ENCODE assay signal across 27 cellular contexts in the genomic region with DNA sequence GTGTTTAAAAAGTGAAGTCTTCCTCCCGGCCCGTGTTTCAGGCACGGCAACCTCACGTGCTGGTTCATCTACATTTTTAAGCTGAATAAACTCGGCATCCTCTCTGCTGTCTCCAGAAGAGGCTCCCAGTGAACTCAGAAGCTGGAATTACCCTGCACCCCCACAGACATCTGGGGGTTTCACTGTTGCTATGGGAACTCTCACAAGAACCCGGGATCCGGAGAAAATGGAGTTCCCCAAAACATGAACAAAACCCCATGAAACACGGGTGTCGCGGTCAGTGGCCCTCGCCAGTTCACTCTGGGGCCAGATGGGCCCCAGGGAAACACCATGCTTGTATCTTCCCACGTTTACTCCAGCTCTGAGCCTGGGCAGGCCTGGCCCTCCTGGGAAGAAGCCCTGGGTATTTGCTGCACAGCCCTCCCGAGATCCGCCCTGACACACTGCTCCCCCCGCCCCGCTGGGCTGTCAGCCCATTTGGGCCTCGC.
"Had no signal": no experiment of that assay in that cellular context is flagged by ENCODE, and none has a peak within 500 bp of the region (broad histone marks: within the 10 kb centered on the region; RNA-seq: fewer than 3 reads in every experiment).

No MANE protein-coding gene starts in this region.

- H3K4me1 Mint-ChIP-seq: activated B cell treated with CpG ODN at 0.5 μM for 24 hours; activated CD4-positive, alpha-beta T cell treated with anti-CD3 and anti-CD28 coated beads for 36 hours; activated T-helper 17 cell treated with anti-CD3 and anti-CD28 coated beads, Interleukin-2, amount 50 U/mL, for 72 hours; stimulated activated effector memory CD8-positive, alpha-beta T cell treated with anti-CD3 and anti-CD28 coated beads, Interleukin-12 subunit alpha, Interleukin-12 subunit beta, amount 100 ng/mL, for 72 hours; stimulated activated naive CD8-positive, alpha-beta T cell treated with anti-CD3 and anti-CD28 coated beads, Interleukin-15, amount 100 ng/mL, for 72 hours had no signal

- H3K27ac Mint-ChIP-seq: activated B cell treated with CpG ODN at 0.5 μM for 24 hours; activated CD4-positive, alpha-beta T cell treated with anti-CD3 and anti-CD28 coated beads for 36 hours; activated naive CD4-positive, alpha-beta T cell treated with anti-CD3 and anti-CD28 coated beads, Interleukin-2, amount 50 U/mL, for 72 hours; activated T-cell treated with anti-CD3 and anti-CD28 coated beads, Interleukin-2, amount 50 U/mL, for 24 hours; activated T-helper 17 cell treated with anti-CD3 and anti-CD28 coated beads, Interleukin-2, amount 50 U/mL, for 72 hours; nephron progenitor cell; stimulated activated effector memory CD8-positive, alpha-beta T cell treated with anti-CD3 and anti-CD28 coated beads, Interleukin-12 subunit alpha, Interleukin-12 subunit beta, amount 100 ng/mL, for 72 hours; stimulated activated naive CD8-positive, alpha-beta T cell treated with anti-CD3 and anti-CD28 coated beads, Interleukin-15, amount 100 ng/mL, for 72 hours had no signal

- H3K36me3 Mint-ChIP-seq: activated naive CD4-positive, alpha-beta T cell treated with anti-CD3 and anti-CD28 coated beads, Interleukin-2, amount 50 U/mL, for 72 hours; stimulated activated effector memory CD8-positive, alpha-beta T cell treated with anti-CD3 and anti-CD28 coated beads, Interleukin-12 subunit alpha, Interleukin-12 subunit beta, amount 100 ng/mL, for 72 hours had no signal

- H3K4me3 Mint-ChIP-seq: activated B cell treated with CpG ODN at 0.5 μM for 24 hours; activated CD4-positive, alpha-beta T cell treated with anti-CD3 and anti-CD28 coated beads for 36 hours; activated T-cell treated with anti-CD3 and anti-CD28 coated beads, Interleukin-2, amount 50 U/mL, for 24 hours; activated T-helper 17 cell treated with anti-CD3 and anti-CD28 coated beads, Interleukin-2, amount 50 U/mL, for 72 hours; nephron progenitor cell; stimulated activated effector memory CD8-positive, alpha-beta T cell treated with anti-CD3 and anti-CD28 coated beads, Interleukin-12 subunit alpha, Interleukin-12 subunit beta, amount 100 ng/mL, for 72 hours; stimulated activated naive CD8-positive, alpha-beta T cell treated with anti-CD3 and anti-CD28 coated beads, Interleukin-15, amount 100 ng/mL, for 72 hours had no signal

- H3K4me1 ChIP-seq: adrenal gland, ascending aorta, heart right ventricle, right lobe of liver, tibial artery had no signal

- H3K4me3 ChIP-seq: adrenal gland, ascending aorta, heart right ventricle, right lobe of liver, tibial artery had no signal

- H3K27me3 Mint-ChIP-seq: activated B cell treated with CpG ODN at 0.5 μM for 24 hours; activated T-helper 17 cell treated with anti-CD3 and anti-CD28 coated beads, Interleukin-2, amount 50 U/mL, for 72 hours had no signal

- H3K9me3 ChIP-seq: adrenal gland, ascending aorta, heart right ventricle, right lobe of liver, tibial artery had no signal

- H3K36me3 ChIP-seq: adrenal gland, ascending aorta, brain microvascular endothelial cell, heart right ventricle, right lobe of liver, tibial artery had no signal

- H3K27me3 ChIP-seq: adrenal gland, ascending aorta, brain microvascular endothelial cell, right lobe of liver had no signal

- H3K9me3 Mint-ChIP-seq: activated B cell treated with CpG ODN at 0.5 μM for 24 hours; activated naive CD4-positive, alpha-beta T cell treated with anti-CD3 and anti-CD28 coated beads, Interleukin-2, amount 50 U/mL, for 72 hours; activated T-cell treated with anti-CD3 and anti-CD28 coated beads, Interleukin-2, amount 50 U/mL, for 24 hours; activated T-helper 17 cell treated with anti-CD3 and anti-CD28 coated beads, Interleukin-2, amount 50 U/mL, for 72 hours; nephron progenitor cell; stimulated activated effector memory CD8-positive, alpha-beta T cell treated with anti-CD3 and anti-CD28 coated beads, Interleukin-12 subunit alpha, Interleukin-12 subunit beta, amount 100 ng/mL, for 72 hours; stimulated activated naive CD8-positive, alpha-beta T cell treated with anti-CD3 and anti-CD28 coated beads, Interleukin-15, amount 100 ng/mL, for 72 hours had no signal

- DNase-seq: activated B cell treated with CpG ODN at 0.5 μM for 24 hours; activated CD4-positive, alpha-beta T cell treated with anti-CD3 and anti-CD28 coated beads for 36 hours; activated CD4-positive, alpha-beta T cell treated with anti-CD3 and anti-CD28 coated beads, Interleukin-2, amount 50 U/mL, for 4 hours; activated CD8-positive, alpha-beta memory T cell treated with anti-CD3 and anti-CD28 coated beads for 24 hours; activated CD8-positive, alpha-beta memory T cell treated with anti-CD3 and anti-CD28 coated beads, Interleukin-2, amount 50 U/mL, for 4 hours; activated T-cell treated with anti-CD3 and anti-CD28 coated beads, Interleukin-2, amount 50 U/mL, for 24 hours; adrenal gland; brain microvascular endothelial cell; caudate nucleus; dermis blood vessel endothelial cell; effector CD8-positive, alpha-beta T cell; erythroblast; foreskin fibroblast; heart right ventricle; islet precursor cell; mesenchymal stem cell; nephron progenitor cell; occipital lobe; small intestine; stimulated activated CD4-positive, alpha-beta T cell treated with anti-CD3 and anti-CD28 coated beads, Interleukin-2, amount 100 ng/mL, for 24 hours; stimulated activated naive CD8-positive, alpha-beta T cell treated with anti-CD3 and anti-CD28 coated beads, Interleukin-15, amount 100 ng/mL, for 72 hours; tibial artery had no signal

- H3K27ac ChIP-seq: adrenal gland, ascending aorta, brain microvascular endothelial cell, heart right ventricle, right lobe of liver, tibial artery had no signal

- ATAC-seq: activated CD4-positive, alpha-beta T cell treated with anti-CD3 and anti-CD28 coated beads for 36 hours; activated naive CD4-positive, alpha-beta T cell treated with anti-CD3 and anti-CD28 coated beads, Interleukin-2, amount 50 U/mL, for 72 hours; activated T-helper 17 cell treated with anti-CD3 and anti-CD28 coated beads, Interleukin-2, amount 50 U/mL, for 72 hours; heart right ventricle; stimulated activated effector memory CD8-positive, alpha-beta T cell treated with anti-CD3 and anti-CD28 coated beads, Interleukin-12 subunit alpha, Interleukin-12 subunit beta, amount 100 ng/mL, for 72 hours had no signal
